ENCODE assay signal across 5 cellular contexts in the genomic region with DNA sequence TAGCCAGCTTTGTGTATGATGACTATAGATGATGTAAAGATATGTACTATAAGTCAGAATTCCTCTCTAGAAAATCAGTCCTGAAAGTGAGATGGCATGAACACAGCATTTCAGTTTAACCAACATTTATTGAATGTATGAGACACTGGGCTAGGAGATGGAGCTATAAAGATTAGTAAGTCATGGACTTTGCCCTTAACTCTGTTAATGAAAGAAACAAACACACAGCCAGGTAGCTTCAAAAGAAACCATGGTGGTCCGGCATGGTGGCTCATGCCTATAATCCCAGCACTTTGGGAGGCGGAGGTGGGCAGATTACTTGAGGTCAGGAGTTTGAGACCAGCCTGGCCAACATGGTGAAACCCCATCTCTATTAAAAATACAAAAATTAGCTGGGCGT. TPM values are rescaled to one million over a fixed set of nuclear protein-coding genes. Genes with fewer than 3 reads are reported as not detected.
DNase-seq lines count a peak whose midpoint lies in the region; ATAC-seq and TF ChIP-seq lines count a peak whose summit lies in the region.
"Not testable (repeated sequence)": the region's sequence is repeated elsewhere in the genome, so short reads cannot be mapped to it uniquely, and the experiment has no call there.

No MANE protein-coding gene starts in this region.

- not testable (repeated sequence) for H3K36me3 ChIP-seq in mucosa of descending colon (ENCODE audit: low read depth)

- DNase-seq in HT-29 (ENCODE audit: low spot score) (peak; percentile 54), LoVo (ENCODE audit: low spot score) (peak; percentile 79)
- not testable (repeated sequence) for DNase-seq in left colon, mucosa of descending colon

- intact Hi-C loops in left colon (cut with DNase I, micrococcal nuclease) = not testable (repeated sequence)
- intact Hi-C loops in mucosa of descending colon (cut with DNase I, micrococcal nuclease) = loop anchor here in 1 of 2 donors (5.0 kb wide), 1 partner anchor 417 kb away; no protein-coding TSS in a partner anchor

- H3K4me1 ChIP-seq in mucosa of descending colon (ENCODE audit: low read depth) = not testable (repeated sequence)

- 0 out of 2 replicates have a peak overlapping the region, but pooled peaks have one; percentile 19 for H3K27ac ChIP-seq in VCaP

- H3K9me3 ChIP-seq in mucosa of descending colon = not testable (repeated sequence)

- TF ChIP-seq CTCF in VCaP (conservative IDR thresholded peaks at IDR 0.05); mucosa of descending colon (IDR thresholded peaks at IDR 0.05): not testable (repeated sequence)

- not testable (repeated sequence) for H3K4me3 ChIP-seq in mucosa of descending colon

- peak; percentile 92 for ATAC-seq in left colon
- peak; percentile 90 for ATAC-seq in mucosa of descending colon

RNA-seq across cellular contexts. Expression of a gene that starts 21.5 kb away (rescaled TPM):
- total RNA-seq in HT-29 (2014; rRNA removed; shearing (Covaris generic)) = 19.9 and 22.8 TPM in 2 replicates
- total RNA-seq in left colon = 10 to 100 TPM; 18.4 to 20.0 TPM
- total RNA-seq in mucosa of descending colon = 10 to 100 TPM; 14.8 to 29.8 (median 25.3) TPM
